In genomic region chr11:93532285-93532789, GRCh38 we compare ENCODE assay signal across 13 cellular contexts. TPM values are rescaled to one million over a fixed set of nuclear protein-coding genes. Genes with fewer than 3 reads are reported as not detected.
DNase-seq lines count a peak whose midpoint lies in the region; ATAC-seq and TF ChIP-seq lines count a peak whose summit lies in the region.
"Had no signal": no experiment of that assay in that cellular context is flagged by ENCODE, and none has a peak within 500 bp of the region (broad histone marks: within the 10 kb centered on the region; RNA-seq: fewer than 3 reads in every experiment).

No MANE protein-coding gene starts in this region.

- peak overlapping the region; percentile 29 for H3K27ac Mint-ChIP-seq in activated CD8-positive, alpha-beta T cell treated with anti-CD3 and anti-CD28 coated beads for 36 hours
- H3K27ac Mint-ChIP-seq in endodermal cell, result no peak overlapping the region

- 90 to 100% methylated on average over 2 to 3 of the region's 3 CpGs for WGBS in endodermal cell (ENCODE audit: insufficient coverage in 1 of 2, insufficient read length in 1 of 2), 2 experiments

- no peaks in the 10 kb centered on the region for H3K9me3 ChIP-seq in endodermal cell (ENCODE audit: control insufficient read depth, low read length)
- no peaks in the 10 kb centered on the region for H3K9me3 ChIP-seq in vagina
- H3K9me3 ChIP-seq: MG63, SJSA1 had no signal

- CTCF ChIA-PET in activated CD8-positive, alpha-beta T cell treated with anti-CD3 and anti-CD28 coated beads for 36 hours (lab: Charles Lee), result interaction anchor here (0.6 kb wide), 1 partner anchor 9 kb away, joined by 3 read pairs; no protein-coding TSS in a partner anchor

- no peaks in the 10 kb centered on the region for H3K36me3 ChIP-seq in endodermal cell (ENCODE audit: control insufficient read depth, insufficient read depth, low read length)
- no peaks in the 10 kb centered on the region for H3K36me3 ChIP-seq in vagina
- H3K36me3 ChIP-seq: MG63, SJSA1 had no signal

- H3K27me3 ChIP-seq in endodermal cell (ENCODE audit: control insufficient read depth, insufficient read depth, low read length, poor library complexity, severe bottlenecking) (no peaks in the 10 kb centered on the region), vagina (no peaks in the 10 kb centered on the region)
- H3K27me3 ChIP-seq: MG63, SJSA1 had no signal

- no peak for DNase-seq in activated T-cell treated with anti-CD3 and anti-CD28 coated beads, Interleukin-2, amount 50 U/mL, for 4 hours
- DNase-seq in activated T-cell treated with anti-CD3 and anti-CD28 coated beads, Interleukin-2, amount 50 U/mL, for 1 hour, result no peak
- peak; percentile 38 for DNase-seq in activated CD8-positive, alpha-beta T cell treated with anti-CD3 and anti-CD28 coated beads for 36 hours
- DNase-seq in renal cortical epithelial cell (ENCODE audit: low read depth) (peak; percentile 27), dedifferentiated amniotic fluid mesenchymal stem cell (ENCODE audit: extremely low spot score) (no peak), endodermal cell (no peak), vagina (ENCODE audit: extremely low spot score in 2 of 2) (no peak)
- DNase-seq: foreskin melanocyte, GDM1, MG63 had no signal

- no peak for TF ChIP-seq POLR2A in vagina (IDR thresholded peaks at IDR 0.05)

- H3K36me3 Mint-ChIP-seq in activated T-cell treated with anti-CD3 and anti-CD28 coated beads, Interleukin-2, amount 50 U/mL, for 4 hours (ENCODE audit: insufficient read depth), result no peaks in the 10 kb centered on the region
- H3K36me3 Mint-ChIP-seq in activated CD8-positive, alpha-beta T cell treated with anti-CD3 and anti-CD28 coated beads for 36 hours (ENCODE audit: low read depth), result no peaks in the 10 kb centered on the region
- H3K36me3 Mint-ChIP-seq in endodermal cell (ENCODE audit: low read depth), result no peaks in the 10 kb centered on the region

- intact Hi-C loops in activated CD8-positive, alpha-beta T cell treated with anti-CD3 and anti-CD28 coated beads for 36 hours (cut with micrococcal nuclease), result no loop called here
- intact Hi-C loops in vagina (cut with DNase I), result no loop called here

- POLR2A ChIA-PET in activated CD8-positive, alpha-beta T cell treated with anti-CD3 and anti-CD28 coated beads for 36 hours (lab: Charles Lee), result interaction anchor here (0.7 to 1.4 kb wide), 3 partner anchors 8 to 1536 kb away, joined by 3 to 5 read pairs (median 3); no protein-coding TSS in a partner anchor

- TF ChIP-seq CTCF in activated CD8-positive, alpha-beta T cell treated with anti-CD3 and anti-CD28 coated beads for 36 hours (IDR thresholded peaks at IDR 0.05), result no peak
- TF ChIP-seq CTCF in endodermal cell (conservative IDR thresholded peaks at IDR 0.05) (no peak), vagina (IDR thresholded peaks at IDR 0.05) (no peak)

- no peak overlapping the region for H3K4me3 Mint-ChIP-seq in activated T-cell treated with anti-CD3 and anti-CD28 coated beads, Interleukin-2, amount 50 U/mL, for 4 hours
- no peak overlapping the region for H3K4me3 Mint-ChIP-seq in activated CD8-positive, alpha-beta T cell treated with anti-CD3 and anti-CD28 coated beads for 36 hours
- no peak overlapping the region for H3K4me3 Mint-ChIP-seq in endodermal cell
- H3K4me3 Mint-ChIP-seq: central memory CD8-positive, alpha-beta T cell had no signal

- ATAC-seq in activated T-cell treated with anti-CD3 and anti-CD28 coated beads, Interleukin-2, amount 50 U/mL, for 4 hours, result peak; percentile 47 to 69
- ATAC-seq in HG02884 (IDR thresholded peaks at IDR 0.05; ENCODE audit: unreplicated experiment), result peak; percentile 40
- peak; percentile 70 for ATAC-seq in activated CD8-positive, alpha-beta T cell treated with anti-CD3 and anti-CD28 coated beads for 36 hours

- H3K27ac ChIP-seq in endodermal cell (ENCODE audit: low read depth, low read length) (no peak overlapping the region), vagina (no peak overlapping the region)
- H3K27ac ChIP-seq: SJSA1 had no signal

- H3K4me3 ChIP-seq in endodermal cell (ENCODE audit: low read length), result no peak overlapping the region
- H3K4me3 ChIP-seq in vagina, result no peak overlapping the region
- H3K4me3 ChIP-seq: MG63, SJSA1 had no signal

- peaks cover 33% of the 10 kb centered on the region for H3K4me1 Mint-ChIP-seq in activated T-cell treated with anti-CD3 and anti-CD28 coated beads, Interleukin-2, amount 50 U/mL, for 4 hours (ENCODE audit: low read depth)
- H3K4me1 Mint-ChIP-seq in activated CD8-positive, alpha-beta T cell treated with anti-CD3 and anti-CD28 coated beads for 36 hours (ENCODE audit: low read depth), result peaks cover 36% of the 10 kb centered on the region
- H3K4me1 Mint-ChIP-seq in endodermal cell, result peaks cover 64% of the 10 kb centered on the region

- no peaks in the 10 kb centered on the region for H3K9me3 Mint-ChIP-seq in activated T-cell treated with anti-CD3 and anti-CD28 coated beads, Interleukin-2, amount 50 U/mL, for 4 hours
- H3K9me3 Mint-ChIP-seq in activated CD8-positive, alpha-beta T cell treated with anti-CD3 and anti-CD28 coated beads for 36 hours, result no peaks in the 10 kb centered on the region
- no peaks in the 10 kb centered on the region for H3K9me3 Mint-ChIP-seq in endodermal cell
- H3K9me3 Mint-ChIP-seq: central memory CD8-positive, alpha-beta T cell had no signal

- H3K9ac ChIP-seq in endodermal cell (ENCODE audit: extremely low read depth, low read length, poor library complexity, severe bottlenecking), result no peak overlapping the region

- H3K4me1 ChIP-seq in endodermal cell (ENCODE audit: control insufficient read depth, insufficient read depth, low read length) (peaks cover 6% of the 10 kb centered on the region), vagina (peaks cover 34% of the 10 kb centered on the region)
- H3K4me1 ChIP-seq: SJSA1 had no signal

- H3K27me3 Mint-ChIP-seq in activated T-cell treated with anti-CD3 and anti-CD28 coated beads, Interleukin-2, amount 50 U/mL, for 4 hours (ENCODE audit: low read depth), result no peaks in the 10 kb centered on the region
- no peaks in the 10 kb centered on the region for H3K27me3 Mint-ChIP-seq in activated CD8-positive, alpha-beta T cell treated with anti-CD3 and anti-CD28 coated beads for 36 hours
- no peaks in the 10 kb centered on the region for H3K27me3 Mint-ChIP-seq in endodermal cell (ENCODE audit: insufficient read depth)

RNA-seq across cellular contexts. Expression of gene SMCO4, which starts 10.9 kb away (rescaled TPM):
- total RNA-seq in activated T-cell treated with anti-CD3 and anti-CD28 coated beads, Interleukin-2, amount 50 U/mL, for 4 hours, result 10 to 100 TPM in 2 of 3 donors, 1 to 10 TPM in 1; 9.3 to 12.0 (median 11.9) TPM
- 1 to 10 TPM; 5.0 to 9.4 TPM for total RNA-seq in activated CD8-positive, alpha-beta T cell treated with anti-CD3 and anti-CD28 coated beads for 36 hours
- total RNA-seq in renal cortical epithelial cell, result 15.6 and 17.5 TPM in 2 replicates
- total RNA-seq in endodermal cell, result 10 to 100 TPM; 27.3 to 47.7 TPM
- 24.4 TPM for polyA plus RNA-seq in endodermal cell (2013, experiment 1 of 2)
- 19.0 TPM for polyA plus RNA-seq in endodermal cell (2013, experiment 2 of 2)
- 9.6 TPM for total RNA-seq in vagina

Comparison
In these comparisons a context has a peak if more than half of its experiments do, and no peak if none do; other contexts are left out.
1. DNase-seq: peak in activated CD8-positive, alpha-beta T cell treated with anti-CD3 and anti-CD28 coated beads for 36 hours (single experiment) and renal cortical epithelial cell (single experiment); none in activated T-cell treated with anti-CD3 and anti-CD28 coated beads, Interleukin-2, amount 50 U/mL, for 4 hours (single experiment), activated T-cell treated with anti-CD3 and anti-CD28 coated beads, Interleukin-2, amount 50 U/mL, for 1 hour (single experiment), dedifferentiated amniotic fluid mesenchymal stem cell (single experiment), endodermal cell (single experiment) and vagina (0 of 2).
2. Peak in every context shown above with its lines, with median percentiles within 50 percentile points of each other: ATAC-seq.